ENCODE assay signal across 8 cellular contexts in genomic region chr7:24755541-24756416, GRCh38. TPM values are rescaled to one million over a fixed set of nuclear protein-coding genes. Genes with fewer than 3 reads are reported as not detected.
A peak's percentile ranks its signal among the peaks of the same experiment; 100 is the strongest.
DNase-seq lines count a peak whose midpoint lies in the region; ATAC-seq and TF ChIP-seq lines count a peak whose summit lies in the region.

No MANE protein-coding gene starts in this region.

- H3K4me3 Mint-ChIP-seq in Caco-2 (ENCODE audit: unreplicated experiment) = peak overlapping the region; percentile 94

- H3K9me3 Mint-ChIP-seq in Caco-2 (ENCODE audit: unreplicated experiment) = no peaks in the 10 kb centered on the region

- no peak for DNase-seq in Caco-2
- DNase-seq in midbrain (lab: John Stamatoyannopoulos, UW) = no peak
- DNase-seq in AML-193 (lab: John Stamatoyannopoulos, UW) = no peak
- no peak for DNase-seq in T-helper 9 cell

- no peak overlapping the region for H3K9ac ChIP-seq in iPS-15b (ENCODE audit: low read depth, low read length)

- TF ChIP-seq CTCF in Caco-2 (IDR thresholded peaks at IDR 0.05; ENCODE audit: insufficient read depth in 1 of 2, low read depth in 1 of 2, low read length in 1 of 2, severe bottlenecking in 1 of 2, unreplicated experiment in 1 of 2) (no peak), WI38 (IDR thresholded peaks at IDR 0.05; ENCODE audit: low read depth, low read length) (no peak)

- H3K9me3 ChIP-seq in Caco-2 = no peaks in the 10 kb centered on the region
- H3K9me3 ChIP-seq in iPS-15b (ENCODE audit: control insufficient read depth, insufficient read depth, low read length) = no peaks in the 10 kb centered on the region

- H3K4me1 ChIP-seq in Caco-2 (peaks cover 34% of the 10 kb centered on the region), iPS-15b (ENCODE audit: control insufficient read depth, insufficient read depth, low read length) (peaks cover 3% of the 10 kb centered on the region)

- ATAC-seq in GM19452 (IDR thresholded peaks at IDR 0.05; ENCODE audit: unreplicated experiment) (peak; percentile 65), HG03342 (IDR thresholded peaks at IDR 0.05; ENCODE audit: unreplicated experiment) (peak; percentile 66)

- H3K4me1 Mint-ChIP-seq in Caco-2 (ENCODE audit: low read depth, unreplicated experiment) = peaks cover 23% of the 10 kb centered on the region

- no peaks in the 10 kb centered on the region for H3K27me3 Mint-ChIP-seq in Caco-2 (ENCODE audit: insufficient read depth, unreplicated experiment)

- peak overlapping the region; percentile 69 for H3K27ac Mint-ChIP-seq in Caco-2 (ENCODE audit: unreplicated experiment)

- CTCF ChIA-PET in Caco-2 (lab: Charles Lee) = interaction anchor here (0.7 kb wide), 1 partner anchor 56 kb away, joined by 3 read pairs; no protein-coding TSS in a partner anchor

- intact Hi-C loops in Caco-2 (cut with micrococcal nuclease; ENCODE audit: unreplicated experiment) = no loop called here

- no peaks in the 10 kb centered on the region for H3K36me3 ChIP-seq in Caco-2 (ENCODE audit: control insufficient read depth, insufficient read depth, low read length)
- no peaks in the 10 kb centered on the region for H3K36me3 ChIP-seq in iPS-15b (ENCODE audit: control insufficient read depth, insufficient read depth, low read length)

- no peaks in the 10 kb centered on the region for H3K36me3 Mint-ChIP-seq in Caco-2 (ENCODE audit: insufficient read depth, unreplicated experiment)

- BruUV-seq in Caco-2 (replicated peaks; lab: Mats Ljungman, UMichigan) = TSS peak; percentile 44

- H3K27me3 ChIP-seq in Caco-2 (replicated peaks; ENCODE audit: control insufficient read depth, insufficient read depth, low read length) (no peaks in the 10 kb centered on the region), iPS-15b (ENCODE audit: control insufficient read depth, insufficient read depth, low read length) (peaks cover 52% of the 10 kb centered on the region)

- POLR2A ChIA-PET in Caco-2 (lab: Charles Lee) = interaction anchor here (1.3 kb wide), 1 partner anchor 14 kb away, joined by 4 read pairs; no protein-coding TSS in a partner anchor

- peak overlapping the region; percentile 83 for H3K4me3 ChIP-seq in Caco-2 (ENCODE audit: low read depth, low read length)
- peak overlapping the region; percentile 75 for H3K4me3 ChIP-seq in WI38 (ENCODE audit: low read depth, low read length)
- H3K4me3 ChIP-seq in iPS-15b (ENCODE audit: low read depth, low read length) = peak overlapping the region; percentile 74

RNA-seq across cellular contexts. Expression of gene GSDME, which starts 1.5 kb away (rescaled TPM):
- 32.9 and 35.2 TPM in 2 replicates for total RNA-seq in Caco-2 (2022)
